In the genomic region with DNA sequence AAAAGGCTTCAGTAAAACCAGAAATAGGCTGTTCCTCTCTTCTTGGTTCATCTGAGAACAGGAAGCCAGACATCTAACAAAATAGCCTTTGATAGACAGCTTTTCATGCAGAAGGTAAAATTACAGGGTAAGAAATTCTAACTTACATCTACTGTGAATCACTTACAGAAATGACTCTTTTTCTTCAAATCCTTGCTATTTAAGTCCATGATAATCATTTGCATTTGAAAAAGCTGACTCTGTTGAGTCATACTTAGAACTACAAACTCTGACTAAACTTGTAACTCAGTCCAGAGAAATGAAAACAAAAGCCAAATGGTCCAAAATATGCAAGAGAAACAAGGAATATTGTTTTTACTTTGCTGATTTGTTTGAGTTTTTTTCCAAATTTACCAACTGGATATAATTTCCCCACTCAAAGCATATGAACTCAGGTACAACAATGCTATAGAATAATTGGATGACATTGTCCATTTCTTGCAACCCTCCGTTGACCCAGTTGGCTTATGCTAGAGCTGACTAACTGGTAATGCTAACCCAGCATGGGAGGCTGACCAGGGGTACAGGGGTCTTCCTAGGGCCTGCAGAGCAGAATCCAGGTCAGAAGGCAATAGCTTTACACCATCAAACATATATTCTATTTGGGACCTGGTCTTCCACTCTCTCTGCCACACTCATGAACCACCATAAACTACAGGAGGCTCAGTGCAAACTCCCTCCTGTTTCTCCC, we compare ENCODE assay signal across 9 cellular contexts. TPM values are rescaled to one million over a fixed set of nuclear protein-coding genes. Genes with fewer than 3 reads are reported as not detected.
DNase-seq lines count a peak whose midpoint lies in the region; ATAC-seq, FAIRE-seq and TF ChIP-seq lines count a peak whose summit lies in the region.
"Had no signal": no experiment of that assay in that cellular context is flagged by ENCODE, and none has a peak within 500 bp of the region (broad histone marks: within the 10 kb centered on the region; RNA-seq: fewer than 3 reads in every experiment).

No MANE protein-coding gene starts in this region.

- H3K4me1 ChIP-seq in stomach (no peaks in the 10 kb centered on the region), small intestine (ENCODE audit: control insufficient read depth in 2 of 2, insufficient read depth in 1 of 2, low read depth in 1 of 2, low read length in 1 of 2) (no peaks in the 10 kb centered on the region)

- peaks cover 19% of the 10 kb centered on the region for H3K4me1 Mint-ChIP-seq in nephron progenitor cell

- intact Hi-C loops in stomach (cut with DNase I; ENCODE audit: low total_unique reads), result no loop called here

- H3K9me3 Mint-ChIP-seq in nephron progenitor cell, result no peaks in the 10 kb centered on the region

- WGBS in stomach, 5 donors, result 83 to 100% (median 90%) methylated on average over 1 of the region's 1 CpG
- 83 to 89% (median 87%) methylated on average over 1 of the region's 1 CpG for WGBS in small intestine, 3 donors

- TF ChIP-seq CTCF in fibroblast of villous mesenchyme (IDR thresholded peaks at IDR 0.05; ENCODE audit: insufficient read depth, low read depth, low read length) (no peak), stomach (IDR thresholded peaks at IDR 0.05) (no peak), nephron progenitor cell (IDR thresholded peaks at IDR 0.05) (no peak)

- FAIRE-seq in GM12891 (lab: Jason Lieb, UNC), result peak; percentile 58
- no peak for FAIRE-seq in small intestine (lab: Jason Lieb, UNC)

- DNase-seq in GM12891 (ENCODE audit: insufficient read length, low spot score) (no peak), HPDE6-E6E7 (ENCODE audit: extremely low spot score) (peak; percentile 31), fibroblast of villous mesenchyme (ENCODE audit: low read depth) (peak; percentile 75), stomach (no peak), nephron progenitor cell (no peak), small intestine (no peak)
- no peak for DNase-seq in stimulated activated CD4-positive, alpha-beta T cell treated with anti-CD3 and anti-CD28 coated beads, Interleukin-2, amount 100 ng/mL, for 24 hours

- H3K9me3 ChIP-seq in stomach (no peaks in the 10 kb centered on the region), small intestine (ENCODE audit: control insufficient read depth, low read depth) (no peaks in the 10 kb centered on the region)

- H3K27me3 ChIP-seq in stomach (no peaks in the 10 kb centered on the region), small intestine (ENCODE audit: control insufficient read depth in 2 of 2, insufficient read depth in 2 of 2, low read length in 2 of 2) (no peaks in the 10 kb centered on the region)
- H3K27me3 ChIP-seq: cardiac muscle cell had no signal

- H3K36me3 Mint-ChIP-seq in nephron progenitor cell (ENCODE audit: low read depth), result peaks cover 39% of the 10 kb centered on the region

- peak; percentile 79 for ATAC-seq in GM21529 (IDR thresholded peaks at IDR 0.05; ENCODE audit: unreplicated experiment)

- TF ChIP-seq EP300 in stomach (IDR thresholded peaks at IDR 0.05), result no peak

- no peaks in the 10 kb centered on the region for H3K27me3 Mint-ChIP-seq in nephron progenitor cell (ENCODE audit: low read depth, poor library complexity)

- H3K36me3 ChIP-seq in stomach (peaks cover 0 to 29% (median 22%) of the 10 kb centered on the region in 4 donors), small intestine (ENCODE audit: control insufficient read depth in 2 of 2, insufficient read depth in 2 of 2, low read length in 2 of 2) (peaks cover 4 to 11% of the 10 kb centered on the region in 2 donors)
- H3K36me3 ChIP-seq: cardiac muscle cell had no signal

- TF ChIP-seq POLR2A in GM12891 (IDR thresholded peaks at IDR 0.05; ENCODE audit: low read depth, low read length), result no peak
- no peak for TF ChIP-seq POLR2A in stomach (IDR thresholded peaks at IDR 0.05)

- H3K27ac ChIP-seq in stomach (no peak overlapping the region), small intestine (ENCODE audit: low read depth in 1 of 2, low read length in 1 of 2) (no peak overlapping the region)
- H3K27ac ChIP-seq: cardiac muscle cell had no signal

- H3K4me3 ChIP-seq in fibroblast of villous mesenchyme (ENCODE audit: low read depth, low read length) (no peak overlapping the region), stomach (no peak overlapping the region), small intestine (ENCODE audit: low read depth in 1 of 2, low read length in 2 of 2) (no peak overlapping the region)
- H3K4me3 ChIP-seq: cardiac muscle cell had no signal

- no peak overlapping the region for H3K27ac Mint-ChIP-seq in nephron progenitor cell

- no peak overlapping the region for H3K4me3 Mint-ChIP-seq in nephron progenitor cell

TF ChIP-seq in GM12891, 5 proteins besides CTCF, POLR2A, EP300 and RAD21:
- TF ChIP-seq SPI1 (IDR thresholded peaks at IDR 0.05; ENCODE audit: low read depth, low read length) (peak; percentile 60), PAX5 (IDR thresholded peaks at IDR 0.05; ENCODE audit: insufficient read depth, low read length, severe bottlenecking) (no peak), POLR2AphosphoS5 (IDR thresholded peaks at IDR 0.05; ENCODE audit: low read depth, low read length) (no peak), TAF1 (IDR thresholded peaks at IDR 0.05; ENCODE audit: low read depth, low read length) (no peak)

RNA-seq across cellular contexts. Expression of gene MREG, which starts 18.8 kb away (rescaled TPM):
- 24.3 TPM for polyA plus RNA-seq in GM12891 (2012; ENCODE audit: low read depth, missing spikeins)
- 1.3 and 4.3 TPM in 2 replicates for total RNA-seq in fibroblast of villous mesenchyme
- 10 to 100 TPM in 1 of 5 donors, 1 to 10 TPM in 4; 2.2 to 21.7 (median 5.5) TPM for total RNA-seq in stomach
- 1 to 10 TPM; 2.6 to 7.3 (median 2.6) TPM for polyA plus RNA-seq in stomach
- polyA plus RNA-seq in small intestine, result 1 to 10 TPM; 1.9 to 6.9 (median 2.8) TPM

RNA-seq across cellular contexts. Expression of gene PECR, which starts 49.5 kb away (rescaled TPM):
- 18.7 TPM for polyA plus RNA-seq in GM12891 (2012; ENCODE audit: low read depth, missing spikeins)
- total RNA-seq in fibroblast of villous mesenchyme (9.9 and 12.6 TPM in 2 replicates), stomach (10 to 100 TPM in 2 of 5 donors, 1 to 10 TPM in 2, not detected in 1; 6.1 to 71.8 (median 8.3) TPM)
- polyA plus RNA-seq in stomach (1 to 10 TPM; 4.1 to 7.8 (median 4.9) TPM), small intestine (10 to 100 TPM; 22.3 to 54.3 (median 27.8) TPM)

RNA-seq across cellular contexts. Expression of gene TMEM169, which starts 49.6 kb away (rescaled TPM):
- 0.32 TPM for polyA plus RNA-seq in GM12891 (2012; ENCODE audit: low read depth, missing spikeins)
- 0.32 and 0.43 TPM in 2 replicates for total RNA-seq in fibroblast of villous mesenchyme
- total RNA-seq in stomach, result 1 to 10 TPM in 1 of 5 donors, under 1 TPM in 2, not detected in 2; 0.55 to 2.8 (median 0.89) TPM
- under 1 TPM in 2 of 3 donors, not detected in 1; 0.05 to 0.37 TPM for polyA plus RNA-seq in stomach
- 1 to 10 TPM in 1 of 3 donors, under 1 TPM in 2; 0.54 to 1.1 (median 0.67) TPM for polyA plus RNA-seq in small intestine

Comparison
In these comparisons a context has a peak if more than half of its experiments do, and no peak if none do; other contexts are left out.
1. DNase-seq: peak in HPDE6-E6E7 (single experiment) and fibroblast of villous mesenchyme (single experiment); none in GM12891 (single experiment), stomach (single experiment), nephron progenitor cell (single experiment), stimulated activated CD4-positive, alpha-beta T cell treated with anti-CD3 and anti-CD28 coated beads, Interleukin-2, amount 100 ng/mL, for 24 hours (0 of 2) and small intestine (single experiment).